Comparison of ENCODE assay signal across 2 cellular contexts in genomic region chr1:46550751-46551231, GRCh38.
TF ChIP-seq lines count a peak whose summit lies in the region.

No MANE protein-coding gene starts in this region.

TF ChIP-seq in H1, 55 proteins besides CTCF, POLR2A, EP300 and RAD21:
- no peak for TF ChIP-seq NANOG (IDR thresholded peaks at IDR 0.05; ENCODE audit: insufficient read depth, low read depth, low read length, poor library complexity, severe bottlenecking)
- TF ChIP-seq HDAC2 (IDR thresholded peaks at IDR 0.05; ENCODE audit: borderline replicate concordance in 1 of 2, low read depth in 2 of 2, low read length in 2 of 2) = no peak
- TF ChIP-seq SP4 (IDR thresholded peaks at IDR 0.05; ENCODE audit: low read length) = no peak
- TF ChIP-seq RFX5 (IDR thresholded peaks at IDR 0.05; ENCODE audit: borderline replicate concordance, low read depth, low read length) = no peak
- peak; percentile 59; the same call in 1 of the 2 replicates for TF ChIP-seq E2F6 (IDR thresholded peaks at IDR 0.05)
- TF ChIP-seq POLR2AphosphoS5 (IDR thresholded peaks at IDR 0.05; ENCODE audit: low read depth, low read length) = no peak

TF ChIP-seq in neural cell, 6 proteins besides CTCF, POLR2A, EP300 and RAD21:
- no peak for TF ChIP-seq MXI1 (conservative IDR thresholded peaks at IDR 0.05; ENCODE audit: poor library complexity, severe bottlenecking)
- TF ChIP-seq REST (IDR thresholded peaks at IDR 0.05; ENCODE audit: borderline replicate concordance) = no peak
- no peak for TF ChIP-seq TAF1 (IDR thresholded peaks at IDR 0.05; ENCODE audit: low read depth)
- no peak for TF ChIP-seq POLR2AphosphoS5 (IDR thresholded peaks at IDR 0.05)
- TF ChIP-seq EZH2 (IDR thresholded peaks at IDR 0.05; ENCODE audit: borderline replicate concordance, insufficient read depth, low read length, poor library complexity, severe bottlenecking) = no peak
- no peak for TF ChIP-seq SMC3 (conservative IDR thresholded peaks at IDR 0.05; ENCODE audit: poor library complexity)
TF ChIP-seq in neural cell: peak in this region for 0.
